Comparison of ENCODE assay signal across 15 cellular contexts in genomic region chr19:29524201-29524911, GRCh38. TPM values are rescaled to one million over a fixed set of nuclear protein-coding genes. Genes with fewer than 3 reads are reported as not detected.
DNase-seq lines count a peak whose midpoint lies in the region; ATAC-seq and TF ChIP-seq lines count a peak whose summit lies in the region.
"Had no signal": no experiment of that assay in that cellular context is flagged by ENCODE, and none has a peak within 500 bp of the region (broad histone marks: within the 10 kb centered on the region; RNA-seq: fewer than 3 reads in every experiment).

No MANE protein-coding gene starts in this region.

- no peak overlapping the region for H2AFZ ChIP-seq in smooth muscle cell (ENCODE audit: low read depth)

- 6% methylated on average over 14 of the region's 14 CpGs for WGBS in smooth muscle cell (ENCODE audit: low lambda C conversion rate)

- H3K9ac ChIP-seq in smooth muscle cell (ENCODE audit: low read depth) = no peak overlapping the region

- no peak for TF ChIP-seq CTCF in smooth muscle cell (IDR thresholded peaks at IDR 0.05; ENCODE audit: borderline replicate concordance, insufficient read depth, poor library complexity, severe bottlenecking)

- peaks cover 10% of the 10 kb centered on the region for H3K4me1 ChIP-seq in smooth muscle cell (ENCODE audit: low read depth)

- peaks cover 52% of the 10 kb centered on the region for H3K27me3 Mint-ChIP-seq in activated CD4-positive, alpha-beta T cell treated with anti-CD3 and anti-CD28 coated beads, Interleukin-2, amount 10 ng/mL, durations not matched to agents 24 days and 14 days
- H3K27me3 Mint-ChIP-seq in stimulated activated naive B cell treated with anti-CD40 and anti-IgM and Interleukin-4, amounts not matched to agents 10 μg/mL and 1 μg/mL and 100 μg/mL, for 72 hours = peaks cover 51 to 85% of the 10 kb centered on the region in 2 donors

- no peaks in the 10 kb centered on the region for H3K9me3 ChIP-seq in smooth muscle cell (replicated peaks; ENCODE audit: low read depth)
- H3K9me3 ChIP-seq: ovary had no signal

- no peak for ATAC-seq in stimulated activated naive B cell treated with anti-CD40 and anti-IgM and Interleukin-4, amounts not matched to agents 10 μg/mL and 1 μg/mL and 100 μg/mL, for 72 hours (replicated peaks)
- no peak for ATAC-seq in GM18511 (IDR thresholded peaks at IDR 0.05; ENCODE audit: unreplicated experiment)

- H3K36me3 Mint-ChIP-seq in activated CD4-positive, alpha-beta T cell treated with anti-CD3 and anti-CD28 coated beads, Interleukin-2, amount 10 ng/mL, durations not matched to agents 24 days and 14 days (ENCODE audit: low read depth) = peaks cover 5% of the 10 kb centered on the region
- H3K36me3 Mint-ChIP-seq in stimulated activated naive B cell treated with anti-CD40 and anti-IgM and Interleukin-4, amounts not matched to agents 10 μg/mL and 1 μg/mL and 100 μg/mL, for 72 hours = peaks cover 2 to 11% of the 10 kb centered on the region in 2 donors

- no peak overlapping the region for H3K27ac ChIP-seq in smooth muscle cell (ENCODE audit: low read depth)
- H3K27ac ChIP-seq: ovary had no signal

- no peaks in the 10 kb centered on the region for H3F3A ChIP-seq in smooth muscle cell (ENCODE audit: low read depth)

- H3K4me3 Mint-ChIP-seq in activated CD4-positive, alpha-beta T cell treated with anti-CD3 and anti-CD28 coated beads, Interleukin-2, amount 10 ng/mL, durations not matched to agents 24 days and 14 days = peak overlapping the region; percentile 17
- peak overlapping the region; percentile 32 to 41 for H3K4me3 Mint-ChIP-seq in stimulated activated naive B cell treated with anti-CD40 and anti-IgM and Interleukin-4, amounts not matched to agents 10 μg/mL and 1 μg/mL and 100 μg/mL, for 72 hours
- H3K4me3 Mint-ChIP-seq: stimulated activated naive CD8-positive, alpha-beta T cell treated with anti-CD3 and anti-CD28 coated beads, Interleukin-15, Interleukin-2, amounts not matched to agents 100 ng/mL and 50 ng/mL, for 24 hours had no signal

- H3K79me2 ChIP-seq in smooth muscle cell (ENCODE audit: low read depth) = no peaks in the 10 kb centered on the region

- no peaks in the 10 kb centered on the region for H3K9me3 Mint-ChIP-seq in activated CD4-positive, alpha-beta T cell treated with anti-CD3 and anti-CD28 coated beads, Interleukin-2, amount 10 ng/mL, durations not matched to agents 24 days and 14 days
- H3K9me3 Mint-ChIP-seq in stimulated activated naive B cell treated with anti-CD40 and anti-IgM and Interleukin-4, amounts not matched to agents 10 μg/mL and 1 μg/mL and 100 μg/mL, for 72 hours = peaks cover 4 to 5% of the 10 kb centered on the region in 2 donors
- H3K9me3 Mint-ChIP-seq: stimulated activated naive CD8-positive, alpha-beta T cell treated with anti-CD3 and anti-CD28 coated beads, Interleukin-15, Interleukin-2, amounts not matched to agents 100 ng/mL and 50 ng/mL, for 24 hours had no signal

- H3K4me2 ChIP-seq in smooth muscle cell = no peak overlapping the region

- H3K27me3 ChIP-seq in smooth muscle cell (ENCODE audit: low read depth) = peaks cover 96% of the 10 kb centered on the region
- H3K27me3 ChIP-seq: ovary had no signal

- H3K27ac Mint-ChIP-seq in activated CD4-positive, alpha-beta T cell treated with anti-CD3 and anti-CD28 coated beads, Interleukin-2, amount 10 ng/mL, durations not matched to agents 24 days and 14 days = no peak overlapping the region
- H3K27ac Mint-ChIP-seq in stimulated activated naive B cell treated with anti-CD40 and anti-IgM and Interleukin-4, amounts not matched to agents 10 μg/mL and 1 μg/mL and 100 μg/mL, for 72 hours = no peak overlapping the region
- H3K27ac Mint-ChIP-seq: stimulated activated naive CD8-positive, alpha-beta T cell treated with anti-CD3 and anti-CD28 coated beads, Interleukin-15, Interleukin-2, amounts not matched to agents 100 ng/mL and 50 ng/mL, for 24 hours had no signal

- H4K20me1 ChIP-seq in smooth muscle cell (ENCODE audit: low read depth) = no peaks in the 10 kb centered on the region

- DNase-seq in activated CD4-positive, alpha-beta T cell treated with anti-CD3 and anti-CD28 coated beads, Interleukin-2, amount 10 ng/mL, durations not matched to agents 24 days and 14 days = no peak
- DNase-seq in activated CD4-positive, alpha-beta T cell treated with anti-CD3 and anti-CD28 coated beads for 1 hour = no peak
- DNase-seq in amygdala (lab: John Stamatoyannopoulos, UW) = peak in 35 of 56 donors; percentile 25 to 76 (median 62)
- DNase-seq in iPS-NIHi11 (ENCODE audit: low spot score) = peak; percentile 52
- no peak for DNase-seq in stimulated activated naive B cell treated with anti-CD40 and anti-IgM and Interleukin-4, amounts not matched to agents 10 μg/mL and 1 μg/mL and 100 μg/mL, for 72 hours
- DNase-seq in smooth muscle cell (lab: John Stamatoyannopoulos, UW; ENCODE audit: unreplicated experiment) = no peak
- DNase-seq in OCI-M2 (lab: John Stamatoyannopoulos, UW; ENCODE audit: unreplicated experiment) = no peak
- DNase-seq: erythroblast, islet precursor cell, NCI-H1694, ovary, T-helper 9 cell had no signal

- H3K4me3 ChIP-seq in smooth muscle cell = no peak overlapping the region
- H3K4me3 ChIP-seq: ovary had no signal

- no peaks in the 10 kb centered on the region for H3K36me3 ChIP-seq in smooth muscle cell (ENCODE audit: low read depth)
- H3K36me3 ChIP-seq: ovary had no signal

- peaks cover 15% of the 10 kb centered on the region for H3K4me1 Mint-ChIP-seq in activated CD4-positive, alpha-beta T cell treated with anti-CD3 and anti-CD28 coated beads, Interleukin-2, amount 10 ng/mL, durations not matched to agents 24 days and 14 days
- peaks cover 20 to 30% of the 10 kb centered on the region in 2 donors for H3K4me1 Mint-ChIP-seq in stimulated activated naive B cell treated with anti-CD40 and anti-IgM and Interleukin-4, amounts not matched to agents 10 μg/mL and 1 μg/mL and 100 μg/mL, for 72 hours

- intact Hi-C loops in activated CD4-positive, alpha-beta T cell treated with anti-CD3 and anti-CD28 coated beads, Interleukin-2, amount 10 ng/mL, durations not matched to agents 24 days and 14 days (cut with micrococcal nuclease) = loop anchor here (10.0 kb wide), 1 partner anchor 50 kb away; no protein-coding TSS in a partner anchor

RNA-seq across cellular contexts. Expression of gene VSTM2B, which starts 1.4 kb away (rescaled TPM):
- total RNA-seq in activated CD4-positive, alpha-beta T cell treated with anti-CD3 and anti-CD28 coated beads, Interleukin-2, amount 10 ng/mL, durations not matched to agents 24 days and 14 days = not detected in 2 replicates
- not detected in 2 replicates for total RNA-seq in smooth muscle cell
- not detected in 2 replicates for polyA plus RNA-seq in smooth muscle cell
- polyA plus RNA-seq: AG04450, ovary had no signal

Comparison
In these comparisons a context has a peak if more than half of its experiments do, and no peak if none do; other contexts are left out.
1. DNase-seq: peak in amygdala (35 of 56) and iPS-NIHi11 (single experiment); none in activated CD4-positive, alpha-beta T cell treated with anti-CD3 and anti-CD28 coated beads, Interleukin-2, amount 10 ng/mL, durations not matched to agents 24 days and 14 days (single experiment), activated CD4-positive, alpha-beta T cell treated with anti-CD3 and anti-CD28 coated beads for 1 hour (single experiment), stimulated activated naive B cell treated with anti-CD40 and anti-IgM and Interleukin-4, amounts not matched to agents 10 μg/mL and 1 μg/mL and 100 μg/mL, for 72 hours (single experiment), smooth muscle cell (single experiment) and OCI-M2 (single experiment).